Comparison of ENCODE assay signal across 1 cellular context in the genomic region with DNA sequence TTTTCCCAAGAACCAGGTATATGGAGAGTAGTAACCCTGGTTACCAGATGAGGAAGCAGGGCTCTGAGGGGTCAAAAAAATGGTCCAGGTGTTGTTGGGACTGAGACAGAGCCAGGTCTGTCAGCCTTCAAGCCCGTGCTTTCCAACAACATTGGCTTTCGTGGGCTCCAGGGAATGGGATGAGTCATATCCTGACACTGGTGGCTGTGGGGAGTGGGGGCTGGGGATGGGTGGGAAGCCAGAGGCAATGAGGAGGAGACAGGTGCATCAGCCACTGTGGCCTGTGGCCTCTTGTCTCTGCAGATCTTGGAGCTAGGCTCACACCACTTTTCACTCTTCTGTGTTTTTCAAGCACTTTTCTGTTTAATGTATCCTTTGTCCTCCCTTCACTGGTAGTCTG.
TF ChIP-seq lines count a peak whose summit lies in the region.

No MANE protein-coding gene starts in this region.

TF ChIP-seq in HCT116, 20 proteins besides CTCF, POLR2A, EP300 and RAD21 (continued from another document):
- TF ChIP-seq, protein P1, sequence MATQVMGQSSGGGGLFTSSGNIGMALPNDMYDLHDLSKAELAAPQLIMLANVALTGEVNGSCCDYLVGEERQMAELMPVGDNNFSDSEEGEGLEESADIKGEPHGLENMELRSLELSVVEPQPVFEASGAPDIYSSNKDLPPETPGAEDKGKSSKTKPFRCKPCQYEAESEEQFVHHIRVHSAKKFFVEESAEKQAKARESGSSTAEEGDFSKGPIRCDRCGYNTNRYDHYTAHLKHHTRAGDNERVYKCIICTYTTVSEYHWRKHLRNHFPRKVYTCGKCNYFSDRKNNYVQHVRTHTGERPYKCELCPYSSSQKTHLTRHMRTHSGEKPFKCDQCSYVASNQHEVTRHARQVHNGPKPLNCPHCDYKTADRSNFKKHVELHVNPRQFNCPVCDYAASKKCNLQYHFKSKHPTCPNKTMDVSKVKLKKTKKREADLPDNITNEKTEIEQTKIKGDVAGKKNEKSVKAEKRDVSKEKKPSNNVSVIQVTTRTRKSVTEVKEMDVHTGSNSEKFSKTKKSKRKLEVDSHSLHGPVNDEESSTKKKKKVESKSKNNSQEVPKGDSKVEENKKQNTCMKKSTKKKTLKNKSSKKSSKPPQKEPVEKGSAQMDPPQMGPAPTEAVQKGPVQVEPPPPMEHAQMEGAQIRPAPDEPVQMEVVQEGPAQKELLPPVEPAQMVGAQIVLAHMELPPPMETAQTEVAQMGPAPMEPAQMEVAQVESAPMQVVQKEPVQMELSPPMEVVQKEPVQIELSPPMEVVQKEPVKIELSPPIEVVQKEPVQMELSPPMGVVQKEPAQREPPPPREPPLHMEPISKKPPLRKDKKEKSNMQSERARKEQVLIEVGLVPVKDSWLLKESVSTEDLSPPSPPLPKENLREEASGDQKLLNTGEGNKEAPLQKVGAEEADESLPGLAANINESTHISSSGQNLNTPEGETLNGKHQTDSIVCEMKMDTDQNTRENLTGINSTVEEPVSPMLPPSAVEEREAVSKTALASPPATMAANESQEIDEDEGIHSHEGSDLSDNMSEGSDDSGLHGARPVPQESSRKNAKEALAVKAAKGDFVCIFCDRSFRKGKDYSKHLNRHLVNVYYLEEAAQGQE (IDR thresholded peaks at IDR 0.05; ENCODE audit: low read depth): no peak
- TF ChIP-seq ZFX (IDR thresholded peaks at IDR 0.05) (no peak), POLR2AphosphoS5 (IDR thresholded peaks at IDR 0.05; ENCODE audit: low read depth, low read length) (no peak), EZH2 (IDR thresholded peaks at IDR 0.05) (no peak), CEBPB (IDR thresholded peaks at IDR 0.05; ENCODE audit: low read depth) (no peak), YY1 (IDR thresholded peaks at IDR 0.05; ENCODE audit: extremely low read depth, insufficient replicate concordance, low read depth, low read length) (no peak)
